In genomic region chr10:13904053-13904452, GRCh38 we compare ENCODE assay signal across 24 cellular contexts.
DNase-seq lines count a peak whose midpoint lies in the region; ATAC-seq, FAIRE-seq and TF ChIP-seq lines count a peak whose summit lies in the region.
"Had no signal": no experiment of that assay in that cellular context is flagged by ENCODE, and none has a peak within 500 bp of the region (broad histone marks: within the 10 kb centered on the region; RNA-seq: fewer than 3 reads in every experiment).

No MANE protein-coding gene starts in this region.

- H3K4me1 ChIP-seq in IMR-90 (ENCODE audit: control insufficient read depth, insufficient read depth, low read length) (no peaks in the 10 kb centered on the region), HepG2 (ENCODE audit: insufficient read depth, low read length) (peaks cover 7% of the 10 kb centered on the region), transverse colon (no peaks in the 10 kb centered on the region), Peyer's patch (no peaks in the 10 kb centered on the region)
- H3K4me1 ChIP-seq: testis had no signal

- H2AFZ ChIP-seq in IMR-90 (replicated peaks; ENCODE audit: low read length, poor library complexity), result peak overlapping the region; percentile 72
- no peak overlapping the region for H2AFZ ChIP-seq in HepG2 (ENCODE audit: low read length)

- no peaks in the 10 kb centered on the region for H3K79me2 ChIP-seq in HepG2 (ENCODE audit: insufficient read depth, low read length)

- peaks cover 35% of the 10 kb centered on the region for H3K36me3 Mint-ChIP-seq in brain
- H3K36me3 Mint-ChIP-seq in osteocyte (ENCODE audit: unreplicated experiment), result peaks cover 41% of the 10 kb centered on the region
- H3K36me3 Mint-ChIP-seq: CD4-positive, alpha-beta memory T cell; mesothelial cell of epicardium; T-cell had no signal

- H2BK120ac ChIP-seq in IMR-90 (ENCODE audit: low read depth, low read length), result no peak overlapping the region

- H3K9me3 ChIP-seq in IMR-90 (ENCODE audit: control insufficient read depth, insufficient read depth, low read length) (no peaks in the 10 kb centered on the region), HepG2 (ENCODE audit: low read length) (no peaks in the 10 kb centered on the region), transverse colon (no peaks in the 10 kb centered on the region), Peyer's patch (no peaks in the 10 kb centered on the region)
- H3K9me3 ChIP-seq: neutrophil, testis had no signal

- FAIRE-seq in HepG2 (lab: Jason Lieb, UNC), result no peak
- FAIRE-seq: islet of Langerhans had no signal

- BruUV-seq in IMR-90 (replicated peaks; lab: Mats Ljungman, UMichigan), result no TSS peak
- BruUV-seq in HepG2 (replicated peaks; lab: Mats Ljungman, UMichigan), result no TSS peak

- no peak overlapping the region for H2BK15ac ChIP-seq in IMR-90 (ENCODE audit: low read depth, low read length)

- H4K20me1 ChIP-seq in IMR-90 (ENCODE audit: insufficient read depth, low read length) (no peaks in the 10 kb centered on the region), HepG2 (ENCODE audit: insufficient read depth, low read length) (no peaks in the 10 kb centered on the region)

- TF ChIP-seq POLR2A in IMR-90 (IDR thresholded peaks at IDR 0.05; ENCODE audit: low read depth, low read length) (no peak), HepG2 (IDR thresholded peaks at IDR 0.05; ENCODE audit: insufficient read depth in 1 of 2, low read depth in 2 of 2, low read length in 2 of 2) (no peak), transverse colon (IDR thresholded peaks at IDR 0.05) (no peak), Peyer's patch (IDR thresholded peaks at IDR 0.05) (no peak)

- H2BK5ac ChIP-seq in IMR-90 (ENCODE audit: low read depth, low read length, poor library complexity, severe bottlenecking), result no peak overlapping the region

- H3K4me1 Mint-ChIP-seq in brain, result peaks cover 9% of the 10 kb centered on the region
- H3K4me1 Mint-ChIP-seq in osteocyte (ENCODE audit: unreplicated experiment), result peaks cover 2% of the 10 kb centered on the region
- H3K4me1 Mint-ChIP-seq: activated CD4-positive, alpha-beta T cell treated with anti-CD3 and anti-CD28 coated beads, Interleukin-2, amount 10 ng/mL, durations not matched to agents 7 days and 5 days had no signal

- H3K9me1 ChIP-seq in IMR-90 (ENCODE audit: insufficient read depth, low read length), result peaks cover 3% of the 10 kb centered on the region; the same call in 1 of the 2 replicates

- H4K5ac ChIP-seq in IMR-90 (ENCODE audit: low read depth, low read length), result no peak overlapping the region

- H3K79me1 ChIP-seq in IMR-90 (ENCODE audit: low read depth in 1 of 2, low read length in 2 of 2), result no peaks in the 10 kb centered on the region

- H3K27me3 Mint-ChIP-seq in brain (no peaks in the 10 kb centered on the region), osteocyte (ENCODE audit: unreplicated experiment) (no peaks in the 10 kb centered on the region)
- H3K27me3 Mint-ChIP-seq: activated CD4-positive, alpha-beta T cell treated with anti-CD3 and anti-CD28 coated beads, Interleukin-2, amount 10 ng/mL, durations not matched to agents 7 days and 5 days had no signal

- no peak overlapping the region for H3K18ac ChIP-seq in IMR-90 (ENCODE audit: low read depth, low read length)

- H3K4me3 Mint-ChIP-seq in brain, result no peak overlapping the region
- H3K4me3 Mint-ChIP-seq in osteocyte (ENCODE audit: unreplicated experiment), result no peak overlapping the region
- H3K4me3 Mint-ChIP-seq: activated CD4-positive, alpha-beta T cell treated with anti-CD3 and anti-CD28 coated beads, Interleukin-2, amount 10 ng/mL, durations not matched to agents 7 days and 5 days; CD4-positive, alpha-beta memory T cell; mesothelial cell of epicardium; T-cell had no signal

- H2AK5ac ChIP-seq in IMR-90 (ENCODE audit: low read depth, low read length), result no peak overlapping the region

- no peak overlapping the region for H4K91ac ChIP-seq in IMR-90 (ENCODE audit: insufficient read depth, low read depth, low read length)

- ATAC-seq in IMR-90 (ENCODE audit: low read depth) (no peak), HepG2 (peak; percentile 29; the same call in 1 of the 3 replicates), GM21786 (IDR thresholded peaks at IDR 0.05; ENCODE audit: unreplicated experiment) (no peak)
- ATAC-seq: T-cell had no signal

- CTCF ChIA-PET in IMR-90 (lab: Yijun Ruan, JAX), result no interaction called here
- CTCF ChIA-PET in HepG2 (lab: Yijun Ruan, JAX; ENCODE audit: low intra/inter-chr PET ratio, low total read pairs), result no interaction called here

- POLR2A ChIA-PET in IMR-90 (lab: Charles Lee; ENCODE audit: unreplicated experiment) (no interaction called here), HepG2 (lab: Yijun Ruan, JAX) (no interaction called here)

- H3K4me3 ChIP-seq in IMR-90 (ENCODE audit: insufficient read depth, low read depth, low read length), result no peak overlapping the region
- no peak overlapping the region for H3K4me3 ChIP-seq in HepG2 (replicated peaks in 1 of 3; ENCODE audit: insufficient read depth in 1 of 3, low read depth in 2 of 3, low read length in 3 of 3)
- no peak overlapping the region for H3K4me3 ChIP-seq in transverse colon
- no peak overlapping the region for H3K4me3 ChIP-seq in Peyer's patch
- H3K4me3 ChIP-seq: testis had no signal

- no peak overlapping the region for H3K56ac ChIP-seq in IMR-90 (ENCODE audit: extremely low read depth, insufficient read depth, low read length)

- H3K27ac ChIP-seq in IMR-90 (ENCODE audit: insufficient read depth, low read length) (no peak overlapping the region), HepG2 (ENCODE audit: extremely low read length, insufficient read depth, low read length) (no peak overlapping the region), transverse colon (no peak overlapping the region), Peyer's patch (no peak overlapping the region)
- H3K27ac ChIP-seq: KMS-11, neutrophil, testis had no signal

- intact Hi-C loops in IMR-90 (cut with micrococcal nuclease) (no loop called here), HepG2 (cut with micrococcal nuclease; ENCODE audit: unreplicated experiment) (no loop called here), transverse colon (cut with DNase I; ENCODE audit: low total_unique reads) (no loop called here)

- H3K4me2 ChIP-seq in IMR-90 (ENCODE audit: low read depth, low read length) (no peak overlapping the region), HepG2 (ENCODE audit: low read depth, low read length) (no peak overlapping the region)
- H3K4me2 ChIP-seq: KMS-11 had no signal

- no peak overlapping the region for H4K8ac ChIP-seq in IMR-90 (ENCODE audit: low read depth in 2 of 2, low read length in 2 of 2)

- H3K23ac ChIP-seq in IMR-90 (ENCODE audit: low read depth, low read length), result no peak overlapping the region

- no peak for TF ChIP-seq EP300 in HepG2 (IDR thresholded peaks at IDR 0.05; ENCODE audit: low read depth in 2 of 2, low read length in 2 of 2)
- TF ChIP-seq EP300 in HepG2 (CRISPR knock-in tag; IDR thresholded peaks at IDR 0.05; ENCODE audit: borderline replicate concordance), result no peak
- TF ChIP-seq EP300 in transverse colon (IDR thresholded peaks at IDR 0.05; ENCODE audit: low read depth), result no peak

- TF ChIP-seq CTCF in IMR-90 (conservative IDR thresholded peaks at IDR 0.05; ENCODE audit: low read depth, low read length), result no peak
- TF ChIP-seq CTCF in brain (conservative IDR thresholded peaks at IDR 0.05), result no peak
- no peak for TF ChIP-seq CTCF in HepG2 (CRISPR knock-in tag; IDR thresholded peaks at IDR 0.05)
- no peak for TF ChIP-seq CTCF in osteocyte (IDR thresholded peaks at IDR 0.05)
- no peak for TF ChIP-seq CTCF in transverse colon (IDR thresholded peaks at IDR 0.05)
- no peak for TF ChIP-seq CTCF in Peyer's patch (IDR thresholded peaks at IDR 0.05)

- H3K36me3 ChIP-seq in IMR-90 (ENCODE audit: control insufficient read depth, insufficient read depth, low read length) (no peaks in the 10 kb centered on the region), HepG2 (replicated peaks in 1 of 2; ENCODE audit: control insufficient read depth in 1 of 2, insufficient read depth in 2 of 2, low read length in 2 of 2) (no peaks in the 10 kb centered on the region), transverse colon (no peaks in the 10 kb centered on the region), Peyer's patch (no peaks in the 10 kb centered on the region)
- H3K36me3 ChIP-seq: neutrophil had no signal

- H3K27me3 ChIP-seq in IMR-90 (ENCODE audit: control insufficient read depth, insufficient read depth, low read length) (no peaks in the 10 kb centered on the region), HepG2 (ENCODE audit: control insufficient read depth in 1 of 2, insufficient read depth in 2 of 2, low read length in 2 of 2) (peaks cover 0 to 3% of the 10 kb centered on the region in 2 experiments; a peak in 2 of 5 replicates), transverse colon (no peaks in the 10 kb centered on the region), Peyer's patch (no peaks in the 10 kb centered on the region)
- H3K27me3 ChIP-seq: testis had no signal

- H3K14ac ChIP-seq in IMR-90 (replicated peaks; ENCODE audit: low read depth, low read length), result no peak overlapping the region

- dilution Hi-C loops in IMR-90 (cut with HindIII; ENCODE audit: low sequenced_read_pairs, unreplicated experiment), result no loop called here

- TF ChIP-seq RAD21 in IMR-90 (IDR thresholded peaks at IDR 0.05; ENCODE audit: low read length) (no peak), HepG2 (CRISPR knock-in tag; IDR thresholded peaks at IDR 0.05) (no peak)

- peaks cover 0 to 6% (median 0%) of the 10 kb centered on the region in 5 experiments for H3K9me3 Mint-ChIP-seq in brain
- H3K9me3 Mint-ChIP-seq in osteocyte (ENCODE audit: unreplicated experiment), result peaks cover 7% of the 10 kb centered on the region
- H3K9me3 Mint-ChIP-seq: activated CD4-positive, alpha-beta T cell treated with anti-CD3 and anti-CD28 coated beads, Interleukin-2, amount 10 ng/mL, durations not matched to agents 7 days and 5 days; T-cell had no signal

- H2AK9ac ChIP-seq in IMR-90 (replicated peaks; ENCODE audit: low read depth, low read length, poor library complexity), result no peak overlapping the region

- no peak for DNase-seq in IMR-90
- DNase-seq in HepG2 (ENCODE audit: low spot score), result no peak
- no peak for DNase-seq in osteocyte (ENCODE audit: extremely low spot score, unreplicated experiment)
- DNase-seq in transverse colon, result no peak
- DNase-seq in foreskin melanocyte, result no peak
- no peak for DNase-seq in Peyer's patch
- DNase-seq: activated CD4-positive, alpha-beta T cell treated with anti-CD3 and anti-CD28 coated beads, Interleukin-2, amount 10 ng/mL, durations not matched to agents 7 days and 5 days; activated CD8-positive, alpha-beta memory T cell treated with anti-CD3 and anti-CD28 coated beads, Interleukin-2, amount 50 U/mL, for 48 hours; activated gamma-delta T cell; amniotic stem cell; CD4-positive, alpha-beta memory T cell; DMS53; NCI-H1930; NCI-H446 treated with DMSO at 0.1 percent for 48 hours; NK-92 treated with Interleukin-12 subunit alpha and Interleukin-12 subunit beta, amount 100 ng/mL, for 24 hours; stimulated activated CD4-positive, alpha-beta T cell treated with anti-CD3 and anti-CD28 coated beads, Interleukin-15, amount 100 ng/mL, for 24 hours; T-cell; testis had no signal

- no peak overlapping the region for H3K4ac ChIP-seq in IMR-90 (ENCODE audit: low read depth, low read length)

- no peak overlapping the region for H2BK20ac ChIP-seq in IMR-90 (ENCODE audit: low read depth, low read length)

- in situ Hi-C loops in IMR-90 (cut with MboI; ENCODE audit: low sequenced_read_pairs), result no loop called here
- in situ Hi-C loops in HepG2 (cut with HindIII; ENCODE audit: extremely low pct_ligation_motif_present, low pct_unique_long_range_greater_than_20kb), result no loop called here
- in situ Hi-C loops in transverse colon (cut with MboI; ENCODE audit: low pct_ligation_motif_present in 1 of 4, low pct_unique_long_range_greater_than_20kb in 1 of 4, low sequenced_read_pairs in 3 of 4), result no loop called here

- H3K27ac Mint-ChIP-seq in brain (peak overlapping the region in 3 of 5 experiments; percentile 5 to 33 (median 22)), osteocyte (ENCODE audit: unreplicated experiment) (peak overlapping the region; percentile 23)
- H3K27ac Mint-ChIP-seq: activated CD4-positive, alpha-beta T cell treated with anti-CD3 and anti-CD28 coated beads, Interleukin-2, amount 10 ng/mL, durations not matched to agents 7 days and 5 days; CD4-positive, alpha-beta memory T cell; mesothelial cell of epicardium; T-cell had no signal

- no peak overlapping the region for H3K9ac ChIP-seq in IMR-90 (ENCODE audit: low read depth, low read length)
- no peak overlapping the region for H3K9ac ChIP-seq in HepG2 (ENCODE audit: insufficient read depth, low read depth, low read length)
- H3K9ac ChIP-seq: KMS-11 had no signal

- 74% methylated on average over 12 of the region's 16 CpGs; no CpG with 5 or more reads in 1 of the 2 experiments for WGBS in IMR-90 (ENCODE audit: extremely low coverage in 2 of 2, insufficient read length in 1 of 2), 2 experiments
- WGBS in HepG2 (ENCODE audit: low lambda C conversion rate), result 65% methylated on average over 16 of the region's 16 CpGs
- WGBS in transverse colon (ENCODE audit: low coverage in 1 of 2), 2 donors, result 60 to 76% methylated on average over 12 to 16 of the region's 16 CpGs
